In the genomic region with DNA sequence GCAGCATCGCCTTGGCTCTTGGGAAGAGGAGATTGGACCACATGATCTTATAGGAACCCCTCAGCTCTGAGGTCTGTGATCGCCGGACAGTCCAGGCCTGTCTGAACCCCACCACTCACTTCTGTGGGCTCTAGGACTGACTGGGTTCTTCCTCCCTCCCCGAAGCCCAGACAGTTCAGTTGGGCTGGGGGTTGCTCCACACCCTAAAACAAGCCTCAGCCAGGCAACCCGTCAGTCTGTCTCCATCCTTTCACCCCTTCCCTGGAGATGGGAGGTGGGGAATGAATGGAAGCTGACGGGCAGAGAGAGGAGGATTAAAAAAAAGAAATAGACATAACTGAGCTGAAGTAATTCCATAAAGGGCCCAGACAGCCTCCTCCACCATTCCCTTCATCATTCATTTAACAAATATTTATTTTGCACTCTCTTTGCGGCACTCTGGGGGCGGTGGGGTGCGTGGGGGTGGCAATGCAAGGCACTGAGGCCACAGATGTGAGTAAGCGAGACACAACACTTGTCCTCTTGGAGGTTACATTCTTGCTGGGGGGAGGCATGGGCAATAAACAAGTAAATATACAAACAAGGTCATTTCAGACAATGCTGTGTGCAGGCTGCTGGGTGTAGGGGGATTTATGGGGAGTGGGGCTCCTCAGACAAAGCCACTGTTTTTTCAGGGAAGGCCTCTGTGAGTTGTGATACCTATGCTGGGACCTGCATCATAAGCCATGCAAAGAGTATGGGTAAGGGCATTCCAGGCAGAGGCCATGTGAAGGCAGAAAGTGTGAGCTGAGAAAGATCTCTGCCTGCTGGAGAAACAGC, we compare ENCODE assay signal across 8 cellular contexts. TPM values are rescaled to one million over a fixed set of nuclear protein-coding genes. Genes with fewer than 3 reads are reported as not detected.
DNase-seq lines count a peak whose midpoint lies in the region; ATAC-seq and TF ChIP-seq lines count a peak whose summit lies in the region.

No MANE protein-coding gene starts in this region.

- POLR2A ChIA-PET in PC-3 (lab: Charles Lee; ENCODE audit: unreplicated experiment): no interaction called here

- peaks cover 11% of the 10 kb centered on the region; the same call in 1 of the 2 replicates for H3K79me2 ChIP-seq in PC-3 (ENCODE audit: low read length)

- TF ChIP-seq CTCF in GM12875 (IDR thresholded peaks at IDR 0.05; ENCODE audit: borderline replicate concordance, insufficient read depth, low read depth, low read length) (no peak), PC-3 (conservative IDR thresholded peaks at IDR 0.05; ENCODE audit: low read depth, low read length) (no peak), endodermal cell (conservative IDR thresholded peaks at IDR 0.05) (no peak), sigmoid colon (IDR thresholded peaks at IDR 0.05) (no peak)

- H3K9me3 Mint-ChIP-seq in endodermal cell: no peaks in the 10 kb centered on the region

- no peaks in the 10 kb centered on the region for H3K9me3 ChIP-seq in PC-3 (ENCODE audit: low read length)
- H3K9me3 ChIP-seq in endodermal cell (ENCODE audit: control insufficient read depth, low read length): no peaks in the 10 kb centered on the region
- H3K9me3 ChIP-seq in sigmoid colon: no peaks in the 10 kb centered on the region

- WGBS in endodermal cell (ENCODE audit: insufficient coverage in 1 of 2, insufficient read length in 1 of 2), 2 experiments: 53 to 58% methylated on average over 2 to 10 of the region's 10 CpGs
- 47 to 52% methylated on average over 10 of the region's 10 CpGs for WGBS in sigmoid colon, 2 donors

- no peak overlapping the region for H3K27ac Mint-ChIP-seq in endodermal cell

- DNase-seq in PC-3 (no peak), endodermal cell (no peak), sigmoid colon (no peak), COR-L47 (lab: John Stamatoyannopoulos, UW) (no peak), amygdala (lab: John Stamatoyannopoulos, UW) (no peak), C1 segment of cervical spinal cord (lab: John Stamatoyannopoulos, UW) (no peak)

- TF ChIP-seq POLR2A in sigmoid colon (IDR thresholded peaks at IDR 0.05): no peak

- peak overlapping the region; percentile 95 for H3K4me2 ChIP-seq in PC-3 (ENCODE audit: low read length)

- ATAC-seq in PC-3 (no peak), GM19463 (IDR thresholded peaks at IDR 0.05; ENCODE audit: unreplicated experiment) (no peak)

- no peak for TF ChIP-seq EP300 in sigmoid colon (IDR thresholded peaks at IDR 0.05)

- H3K27me3 ChIP-seq in PC-3 (ENCODE audit: low read length) (no peaks in the 10 kb centered on the region), endodermal cell (ENCODE audit: control insufficient read depth, insufficient read depth, low read length, poor library complexity, severe bottlenecking) (peaks cover 98% of the 10 kb centered on the region), sigmoid colon (peaks cover 42 to 68% (median 53%) of the 10 kb centered on the region in 3 donors)

- H3K4me3 ChIP-seq in GM12875 (ENCODE audit: low read depth, low read length) (peak overlapping the region; percentile 54), PC-3 (ENCODE audit: low read length) (peak overlapping the region; percentile 69), endodermal cell (ENCODE audit: low read length) (no peak overlapping the region), sigmoid colon (peak overlapping the region in 3 of 4 donors; percentile 22 to 39 (median 37))

- BruUV-seq in PC-3 (replicated peaks; lab: Mats Ljungman, UMichigan): no TSS peak

- no peaks in the 10 kb centered on the region for H3K36me3 ChIP-seq in PC-3 (ENCODE audit: low read depth, low read length)
- H3K36me3 ChIP-seq in endodermal cell (ENCODE audit: control insufficient read depth, insufficient read depth, low read length): no peaks in the 10 kb centered on the region
- H3K36me3 ChIP-seq in sigmoid colon: no peaks in the 10 kb centered on the region

- H3K4me3 Mint-ChIP-seq in endodermal cell: peak overlapping the region; percentile 35

- peaks cover 5% of the 10 kb centered on the region for H3F3A ChIP-seq in PC-3 (ENCODE audit: low read length, unreplicated experiment)

- no peaks in the 10 kb centered on the region for H3K9me2 ChIP-seq in PC-3 (replicated peaks; ENCODE audit: low read length)

- H3K4me1 Mint-ChIP-seq in endodermal cell: peaks cover 5% of the 10 kb centered on the region

- no peaks in the 10 kb centered on the region for H4K20me1 ChIP-seq in PC-3 (ENCODE audit: low read length)

- intact Hi-C loops in PC-3 (cut with micrococcal nuclease) (no loop called here), sigmoid colon (cut with DNase I) (no loop called here)

- CTCF ChIA-PET in PC-3 (lab: Charles Lee): interaction anchor here (0.6 to 2.4 kb wide), 2 partner anchors 17 to 708 kb away, joined by 3 to 12 read pairs; no protein-coding TSS in a partner anchor

- H3K27me3 Mint-ChIP-seq in endodermal cell (ENCODE audit: insufficient read depth): peaks cover 98% of the 10 kb centered on the region

- H3K4me1 ChIP-seq in PC-3 (ENCODE audit: insufficient read depth, low read length) (peaks cover 57% of the 10 kb centered on the region), endodermal cell (ENCODE audit: control insufficient read depth, insufficient read depth, low read length) (no peaks in the 10 kb centered on the region), sigmoid colon (peaks cover 0 to 35% (median 31%) of the 10 kb centered on the region in 4 donors)

- H3K36me3 Mint-ChIP-seq in endodermal cell (ENCODE audit: low read depth): no peaks in the 10 kb centered on the region

- H3K9ac ChIP-seq in PC-3 (ENCODE audit: low read length): peak overlapping the region; percentile 62
- H3K9ac ChIP-seq in endodermal cell (ENCODE audit: extremely low read depth, low read length, poor library complexity, severe bottlenecking): no peak overlapping the region

- peak overlapping the region; percentile 85 for H3K27ac ChIP-seq in PC-3 (ENCODE audit: low read length)
- no peak overlapping the region for H3K27ac ChIP-seq in endodermal cell (ENCODE audit: low read depth, low read length)
- no peak overlapping the region for H3K27ac ChIP-seq in sigmoid colon

- peak overlapping the region; percentile 90 for H2AFZ ChIP-seq in PC-3 (ENCODE audit: low read length)

RNA-seq across cellular contexts. Expression of a gene that starts 12.9 kb away (rescaled TPM):
- 0.40 and 3.3 TPM in 2 replicates for total RNA-seq in PC-3 (2014; rRNA removed)
- total RNA-seq in endodermal cell: not detected
- polyA plus RNA-seq in endodermal cell (2013, experiment 1 of 2): 0.89 TPM
- 0.58 TPM for polyA plus RNA-seq in endodermal cell (2013, experiment 2 of 2)
- not detected for total RNA-seq in sigmoid colon
- polyA plus RNA-seq in sigmoid colon: under 1 TPM in 1 of 3 donors, not detected in 2; 0.38 TPM

RNA-seq across cellular contexts. Expression of a gene that starts 34.0 kb away (rescaled TPM):
- total RNA-seq in PC-3 (2014; rRNA removed): not detected in 2 replicates
- total RNA-seq in endodermal cell: not detected
- polyA plus RNA-seq in endodermal cell (2013, experiment 1 of 2): not detected
- polyA plus RNA-seq in endodermal cell (2013, experiment 2 of 2): 0.21 TPM
- total RNA-seq in sigmoid colon: 1 to 10 TPM; 2.6 to 3.9 (median 3.1) TPM
- polyA plus RNA-seq in sigmoid colon: 1 to 10 TPM in 1 of 3 donors, not detected in 2; 1.5 TPM
